In genomic region chr1:211566431-211567025, GRCh38 we compare ENCODE assay signal across 1 cellular context.
TF ChIP-seq lines count a peak whose summit lies in the region.

No MANE protein-coding gene starts in this region.

TF ChIP-seq in GM12878, 131 proteins besides CTCF, POLR2A, EP300 and RAD21 (continued from another document and continues in another):
- TF ChIP-seq GATAD2B (conservative IDR thresholded peaks at IDR 0.05; ENCODE audit: low read depth) = 0 out of 2 replicates have a peak, but pooled peaks have one; percentile 57
- no peak for TF ChIP-seq ZNF384 (IDR thresholded peaks at IDR 0.05; ENCODE audit: borderline replicate concordance, low read depth, low read length)
- TF ChIP-seq MTA2 (IDR thresholded peaks at IDR 0.05; ENCODE audit: low read depth) = peak; percentile 46; the same call in 1 of the 2 replicates
- no peak for TF ChIP-seq CHD2 (IDR thresholded peaks at IDR 0.05; ENCODE audit: borderline replicate concordance, low read depth, low read length)
- TF ChIP-seq ASH2L (IDR thresholded peaks at IDR 0.05; ENCODE audit: borderline replicate concordance, low read depth) = no peak
- TF ChIP-seq CUX1 (IDR thresholded peaks at IDR 0.05; ENCODE audit: insufficient replicate concordance, low read depth, low read length) = no peak
- no peak for TF ChIP-seq CBX3 (IDR thresholded peaks at IDR 0.05; ENCODE audit: borderline replicate concordance, low read depth)
- TF ChIP-seq STAT1 (conservative IDR thresholded peaks at IDR 0.05) = no peak
- TF ChIP-seq SREBF1 (IDR thresholded peaks at IDR 0.05; ENCODE audit: low read length) = no peak
- TF ChIP-seq CEBPZ (IDR thresholded peaks at IDR 0.05; ENCODE audit: low read depth, low read length) = no peak
- no peak for TF ChIP-seq FOS (IDR thresholded peaks at IDR 0.05; ENCODE audit: borderline replicate concordance, extremely low read depth, insufficient read length)
- no peak for TF ChIP-seq HDAC6 (IDR thresholded peaks at IDR 0.05; ENCODE audit: unreplicated experiment)
- TF ChIP-seq MAX (IDR thresholded peaks at IDR 0.05; ENCODE audit: low read depth, low read length) = no peak
- TF ChIP-seq MYC (IDR thresholded peaks at IDR 0.05; ENCODE audit: insufficient read depth, insufficient read length, insufficient replicate concordance, low read length, severe bottlenecking) = no peak
- TF ChIP-seq ATF7 (IDR thresholded peaks at IDR 0.05; ENCODE audit: low read depth) = no peak
- peak; percentile 56 for TF ChIP-seq RUNX3 (IDR thresholded peaks at IDR 0.05; ENCODE audit: low read length)
- TF ChIP-seq FOXK2 (IDR thresholded peaks at IDR 0.05) = no peak
- TF ChIP-seq PKNOX1 (IDR thresholded peaks at IDR 0.05) = no peak
- TF ChIP-seq RB1 (IDR thresholded peaks at IDR 0.05; ENCODE audit: borderline replicate concordance) = no peak
- TF ChIP-seq YBX1 (IDR thresholded peaks at IDR 0.05) = no peak
- no peak for TF ChIP-seq KLF5 (IDR thresholded peaks at IDR 0.05; ENCODE audit: partially characterized antibody)
- no peak for TF ChIP-seq RFX5 (IDR thresholded peaks at IDR 0.05; ENCODE audit: low read depth, low read length)
- no peak for TF ChIP-seq SRF (IDR thresholded peaks at IDR 0.05; ENCODE audit: low read depth in 2 of 2, low read length in 2 of 2)
- no peak for TF ChIP-seq GABPA (IDR thresholded peaks at IDR 0.05; ENCODE audit: low read depth)
- no peak for TF ChIP-seq TBL1XR1 (IDR thresholded peaks at IDR 0.05; ENCODE audit: low read depth, low read length)
- no peak for TF ChIP-seq YY1 (IDR thresholded peaks at IDR 0.05; ENCODE audit: low read depth, low read length)
- TF ChIP-seq, protein P1, sequence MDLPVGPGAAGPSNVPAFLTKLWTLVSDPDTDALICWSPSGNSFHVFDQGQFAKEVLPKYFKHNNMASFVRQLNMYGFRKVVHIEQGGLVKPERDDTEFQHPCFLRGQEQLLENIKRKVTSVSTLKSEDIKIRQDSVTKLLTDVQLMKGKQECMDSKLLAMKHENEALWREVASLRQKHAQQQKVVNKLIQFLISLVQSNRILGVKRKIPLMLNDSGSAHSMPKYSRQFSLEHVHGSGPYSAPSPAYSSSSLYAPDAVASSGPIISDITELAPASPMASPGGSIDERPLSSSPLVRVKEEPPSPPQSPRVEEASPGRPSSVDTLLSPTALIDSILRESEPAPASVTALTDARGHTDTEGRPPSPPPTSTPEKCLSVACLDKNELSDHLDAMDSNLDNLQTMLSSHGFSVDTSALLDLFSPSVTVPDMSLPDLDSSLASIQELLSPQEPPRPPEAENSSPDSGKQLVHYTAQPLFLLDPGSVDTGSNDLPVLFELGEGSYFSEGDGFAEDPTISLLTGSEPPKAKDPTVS (IDR thresholded peaks at IDR 0.05; ENCODE audit: low read depth, low read length) = no peak
- peak; percentile 61; the same call in 1 of the 2 replicates for TF ChIP-seq NR2F1 (conservative IDR thresholded peaks at IDR 0.05)
- no peak for TF ChIP-seq REST (IDR thresholded peaks at IDR 0.05; ENCODE audit: low read depth, low read length)
- peak; percentile 87 for TF ChIP-seq EED (IDR thresholded peaks at IDR 0.05; ENCODE audit: low read depth)
- no peak for TF ChIP-seq SPI1 (IDR thresholded peaks at IDR 0.05; ENCODE audit: borderline replicate concordance, insufficient read depth, low read depth, low read length)
- no peak for TF ChIP-seq BACH1 (IDR thresholded peaks at IDR 0.05; ENCODE audit: borderline replicate concordance)
- TF ChIP-seq MTA3 (IDR thresholded peaks at IDR 0.05; ENCODE audit: borderline replicate concordance, low read length) = no peak
- 0 out of 2 replicates have a peak, but pooled peaks have one; percentile 69 for TF ChIP-seq DPF2 (IDR thresholded peaks at IDR 0.05)
- TF ChIP-seq, protein P2, sequence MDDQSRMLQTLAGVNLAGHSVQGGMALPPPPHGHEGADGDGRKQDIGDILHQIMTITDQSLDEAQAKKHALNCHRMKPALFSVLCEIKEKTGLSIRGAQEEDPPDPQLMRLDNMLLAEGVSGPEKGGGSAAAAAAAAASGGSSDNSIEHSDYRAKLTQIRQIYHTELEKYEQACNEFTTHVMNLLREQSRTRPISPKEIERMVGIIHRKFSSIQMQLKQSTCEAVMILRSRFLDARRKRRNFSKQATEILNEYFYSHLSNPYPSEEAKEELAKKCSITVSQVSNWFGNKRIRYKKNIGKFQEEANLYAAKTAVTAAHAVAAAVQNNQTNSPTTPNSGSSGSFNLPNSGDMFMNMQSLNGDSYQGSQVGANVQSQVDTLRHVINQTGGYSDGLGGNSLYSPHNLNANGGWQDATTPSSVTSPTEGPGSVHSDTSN (IDR thresholded peaks at IDR 0.05; ENCODE audit: insufficient replicate concordance, low read depth, low read length) = no peak
- TF ChIP-seq, protein P3, sequence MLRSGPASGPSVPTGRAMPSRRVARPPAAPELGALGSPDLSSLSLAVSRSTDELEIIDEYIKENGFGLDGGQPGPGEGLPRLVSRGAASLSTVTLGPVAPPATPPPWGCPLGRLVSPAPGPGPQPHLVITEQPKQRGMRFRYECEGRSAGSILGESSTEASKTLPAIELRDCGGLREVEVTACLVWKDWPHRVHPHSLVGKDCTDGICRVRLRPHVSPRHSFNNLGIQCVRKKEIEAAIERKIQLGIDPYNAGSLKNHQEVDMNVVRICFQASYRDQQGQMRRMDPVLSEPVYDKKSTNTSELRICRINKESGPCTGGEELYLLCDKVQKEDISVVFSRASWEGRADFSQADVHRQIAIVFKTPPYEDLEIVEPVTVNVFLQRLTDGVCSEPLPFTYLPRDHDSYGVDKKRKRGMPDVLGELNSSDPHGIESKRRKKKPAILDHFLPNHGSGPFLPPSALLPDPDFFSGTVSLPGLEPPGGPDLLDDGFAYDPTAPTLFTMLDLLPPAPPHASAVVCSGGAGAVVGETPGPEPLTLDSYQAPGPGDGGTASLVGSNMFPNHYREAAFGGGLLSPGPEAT (IDR thresholded peaks at IDR 0.05; ENCODE audit: low read depth) = peak; percentile 48; the same call in 1 of the 2 replicates
- TF ChIP-seq MXI1 (IDR thresholded peaks at IDR 0.05; ENCODE audit: low read depth, low read length) = no peak
- no peak for TF ChIP-seq TAF1 (IDR thresholded peaks at IDR 0.05; ENCODE audit: borderline replicate concordance, low read depth, low read length)
- TF ChIP-seq ETV6 (conservative IDR thresholded peaks at IDR 0.05 in 1 of 2, IDR thresholded peaks at IDR 0.05 in 1 of 2; ENCODE audit: borderline replicate concordance in 1 of 2, low read depth in 1 of 2) = no peak
- no peak for TF ChIP-seq ZZZ3 (IDR thresholded peaks at IDR 0.05; ENCODE audit: control insufficient read depth, insufficient read length, low read depth)
- no peak for TF ChIP-seq ZNF207 (IDR thresholded peaks at IDR 0.05; ENCODE audit: borderline replicate concordance)
